In genomic region chr9:94952553-94953373, GRCh38 we compare ENCODE assay signal across 9 cellular contexts.
DNase-seq lines count a peak whose midpoint lies in the region; ATAC-seq, FAIRE-seq and TF ChIP-seq lines count a peak whose summit lies in the region.
"Had no signal": no experiment of that assay in that cellular context is flagged by ENCODE, and none has a peak within 500 bp of the region (broad histone marks: within the 10 kb centered on the region; RNA-seq: fewer than 3 reads in every experiment).

No MANE protein-coding gene starts in this region.

- no peaks in the 10 kb centered on the region for H3K36me3 ChIP-seq in vagina

- peaks cover 36% of the 10 kb centered on the region for H3K4me1 Mint-ChIP-seq in activated CD4-positive, alpha-beta memory T cell treated with anti-CD3 and anti-CD28 coated beads for 36 hours (ENCODE audit: low read depth)

- TF ChIP-seq POLR2A in vagina (IDR thresholded peaks at IDR 0.05), result no peak

- no peaks in the 10 kb centered on the region for H3K36me3 Mint-ChIP-seq in activated CD4-positive, alpha-beta memory T cell treated with anti-CD3 and anti-CD28 coated beads for 36 hours

- intact Hi-C loops in activated CD4-positive, alpha-beta memory T cell treated with anti-CD3 and anti-CD28 coated beads for 36 hours (cut with micrococcal nuclease), result loop anchor here (5.0 kb wide), 1 partner anchor 75 kb away; no protein-coding TSS in a partner anchor
- intact Hi-C loops in vagina (cut with DNase I), result no loop called here

- POLR2A ChIA-PET in activated CD4-positive, alpha-beta memory T cell treated with anti-CD3 and anti-CD28 coated beads for 36 hours (lab: Charles Lee), result no interaction called here

- H3K9me3 Mint-ChIP-seq in activated CD4-positive, alpha-beta memory T cell treated with anti-CD3 and anti-CD28 coated beads for 36 hours, result no peaks in the 10 kb centered on the region

- H3K9me3 ChIP-seq in vagina, result no peaks in the 10 kb centered on the region

- H3K27me3 Mint-ChIP-seq in activated CD4-positive, alpha-beta memory T cell treated with anti-CD3 and anti-CD28 coated beads for 36 hours, result no peaks in the 10 kb centered on the region

- peak overlapping the region; percentile 54 for H3K27ac ChIP-seq in vagina
- H3K27ac ChIP-seq: HL-60 had no signal

- H3K27me3 ChIP-seq in vagina, result no peaks in the 10 kb centered on the region

- no peak for FAIRE-seq in urothelium cell line (lab: Jason Lieb, UNC)

- peaks cover 42% of the 10 kb centered on the region for H3K4me1 ChIP-seq in vagina

- H3K4me3 ChIP-seq in vagina, result no peak overlapping the region

- ATAC-seq in GM21786 (IDR thresholded peaks at IDR 0.05; ENCODE audit: unreplicated experiment), result peak; percentile 84

- CTCF ChIA-PET in activated CD4-positive, alpha-beta memory T cell treated with anti-CD3 and anti-CD28 coated beads for 36 hours (lab: Charles Lee), result interaction anchor here (0.6 kb wide), 1 partner anchor 179 kb away, joined by 3 read pairs; no protein-coding TSS in a partner anchor

- DNase-seq in GM13977 (ENCODE audit: low spot score), result peak; percentile 33
- peak; percentile 28 for DNase-seq in activated CD4-positive, alpha-beta memory T cell treated with anti-CD3 and anti-CD28 coated beads for 36 hours
- DNase-seq in kidney glomerular epithelial cell (lab: John Stamatoyannopoulos, UW), result peak; percentile 32
- DNase-seq in vagina (ENCODE audit: extremely low spot score in 2 of 2), result no peak
- no peak for DNase-seq in NK-92 treated with Interleukin-12 subunit alpha and Interleukin-12 subunit beta, amount 100 ng/mL, for 24 hours (lab: John Stamatoyannopoulos, UW)
- DNase-seq in NCI-H69 (lab: John Stamatoyannopoulos, UW), result no peak
- no peak for DNase-seq in urothelium cell line (ENCODE audit: low spot score)

- H3K4me3 Mint-ChIP-seq in activated CD4-positive, alpha-beta memory T cell treated with anti-CD3 and anti-CD28 coated beads for 36 hours, result no peak overlapping the region

- in situ Hi-C loops in GM13977 (cut with MboI; ENCODE audit: low pct_unique_long_range_greater_than_20kb, low sequenced_read_pairs, unreplicated experiment), result no loop called here

- no peak overlapping the region for H3K27ac Mint-ChIP-seq in activated CD4-positive, alpha-beta memory T cell treated with anti-CD3 and anti-CD28 coated beads for 36 hours

- no peak for TF ChIP-seq CTCF in GM13977 (IDR thresholded peaks at IDR 0.05; ENCODE audit: extremely low read depth, insufficient read depth, missing control alignments)
- no peak for TF ChIP-seq CTCF in vagina (IDR thresholded peaks at IDR 0.05)

Comparison
In these comparisons a context has a peak if more than half of its experiments do, and no peak if none do; other contexts are left out.
1. DNase-seq: peak in GM13977 (single experiment), activated CD4-positive, alpha-beta memory T cell treated with anti-CD3 and anti-CD28 coated beads for 36 hours (single experiment) and kidney glomerular epithelial cell (single experiment); none in vagina (0 of 2), NK-92 treated with Interleukin-12 subunit alpha and Interleukin-12 subunit beta, amount 100 ng/mL, for 24 hours (single experiment), NCI-H69 (single experiment) and urothelium cell line (single experiment).